Comparison of ENCODE assay signal across 1 cellular context in the genomic region with DNA sequence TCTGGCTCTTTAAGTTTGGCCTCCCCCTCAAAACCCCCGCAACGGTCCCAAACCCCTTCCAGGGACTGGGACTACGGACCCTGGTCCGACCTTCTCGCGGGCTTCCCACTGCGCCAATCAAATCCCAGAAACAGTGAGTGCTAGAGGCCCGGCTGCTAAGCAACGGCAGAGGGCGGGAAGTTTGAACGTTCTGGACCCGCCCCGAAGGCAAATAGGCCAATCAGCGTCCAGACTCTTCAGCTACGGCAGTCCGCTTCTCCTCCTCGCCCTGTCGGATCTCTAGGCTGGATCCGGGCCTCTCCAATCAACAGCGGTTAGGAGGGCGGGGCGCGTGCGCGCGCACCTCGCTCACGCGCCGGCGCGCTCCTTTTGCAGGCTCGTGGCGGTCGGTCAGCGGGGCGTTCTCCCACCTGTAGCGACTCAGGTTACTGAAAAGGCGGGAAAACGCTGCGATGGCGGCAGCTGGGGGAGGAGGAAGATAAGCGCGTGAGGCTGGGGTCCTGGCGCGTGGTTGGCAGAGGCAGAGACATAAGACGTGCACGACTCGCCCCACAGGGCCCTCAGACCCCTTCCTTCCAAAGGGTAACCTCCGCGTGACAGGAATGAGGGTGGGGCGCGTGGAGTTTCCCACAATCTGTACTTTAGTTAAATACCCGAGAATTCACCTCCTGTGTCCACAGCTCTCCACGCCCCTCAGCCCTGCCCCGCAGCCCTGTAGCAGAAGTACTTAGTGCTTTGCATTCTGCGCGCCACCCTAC.
A peak's percentile ranks its signal among the peaks of the same experiment; 100 is the strongest.
TF ChIP-seq lines count a peak whose summit lies in the region.

Gene MSH5, plus strand, starts transcription at position 367 of the 758 bp plus-strand sequence. CDS start 462 bp downstream, outside the sequence.

TF ChIP-seq in HepG2, 621 proteins besides CTCF, POLR2A, EP300 and RAD21 (continued from another document and continues in another):
- TF ChIP-seq ZNF142 (CRISPR knock-in tag; IDR thresholded peaks at IDR 0.05), result peak; percentile 81
- peak; percentile 84; the same call in 1 of the 2 replicates for TF ChIP-seq WIZ (CRISPR knock-in tag; IDR thresholded peaks at IDR 0.05)
- no peak for TF ChIP-seq SMARCC2 (IDR thresholded peaks at IDR 0.05)
- peak; percentile 67 for TF ChIP-seq POGZ (CRISPR knock-in tag; IDR thresholded peaks at IDR 0.05)
- peak; percentile 46; the same call in 1 of the 2 replicates for TF ChIP-seq MZF1 (CRISPR knock-in tag; IDR thresholded peaks at IDR 0.05; ENCODE audit: borderline replicate concordance)
- peak; percentile 47; the same call in 1 of the 2 replicates for TF ChIP-seq CBFB (CRISPR knock-in tag; IDR thresholded peaks at IDR 0.05)
- peak; percentile 39; the same call in 1 of the 2 replicates for TF ChIP-seq PHF20 (CRISPR knock-in tag; IDR thresholded peaks at IDR 0.05)
- TF ChIP-seq BORCS8-MEF2B (CRISPR knock-in tag; IDR thresholded peaks at IDR 0.05), result peak; percentile 99
- peak; percentile 99 for TF ChIP-seq SMYD3 (CRISPR knock-in tag; IDR thresholded peaks at IDR 0.05)
- TF ChIP-seq, protein P1, sequence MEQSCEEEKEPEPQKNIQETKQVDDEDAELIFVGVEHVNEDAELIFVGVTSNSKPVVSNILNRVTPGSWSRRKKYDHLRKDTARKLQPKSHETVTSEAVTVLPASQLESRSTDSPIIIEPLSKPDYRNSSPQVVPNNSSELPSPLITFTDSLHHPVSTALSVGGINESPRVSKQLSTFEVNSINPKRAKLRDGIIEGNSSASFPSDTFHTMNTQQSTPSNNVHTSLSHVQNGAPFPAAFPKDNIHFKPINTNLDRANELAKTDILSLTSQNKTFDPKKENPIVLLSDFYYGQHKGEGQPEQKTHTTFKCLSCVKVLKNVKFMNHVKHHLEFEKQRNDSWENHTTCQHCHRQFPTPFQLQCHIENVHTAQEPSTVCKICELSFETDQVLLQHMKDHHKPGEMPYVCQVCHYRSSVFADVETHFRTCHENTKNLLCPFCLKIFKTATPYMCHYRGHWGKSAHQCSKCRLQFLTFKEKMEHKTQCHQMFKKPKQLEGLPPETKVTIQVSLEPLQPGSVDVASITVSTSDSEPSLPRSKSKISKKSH (CRISPR knock-in tag; IDR thresholded peaks at IDR 0.05; ENCODE audit: borderline replicate concordance), result peak; percentile 99
- peak; percentile 99 for TF ChIP-seq ZNF547 (CRISPR knock-in tag; IDR thresholded peaks at IDR 0.05)
- peak; percentile 9; the same call in 1 of the 2 replicates for TF ChIP-seq MIER2 (CRISPR knock-in tag; IDR thresholded peaks at IDR 0.05)
- TF ChIP-seq, protein P2, sequence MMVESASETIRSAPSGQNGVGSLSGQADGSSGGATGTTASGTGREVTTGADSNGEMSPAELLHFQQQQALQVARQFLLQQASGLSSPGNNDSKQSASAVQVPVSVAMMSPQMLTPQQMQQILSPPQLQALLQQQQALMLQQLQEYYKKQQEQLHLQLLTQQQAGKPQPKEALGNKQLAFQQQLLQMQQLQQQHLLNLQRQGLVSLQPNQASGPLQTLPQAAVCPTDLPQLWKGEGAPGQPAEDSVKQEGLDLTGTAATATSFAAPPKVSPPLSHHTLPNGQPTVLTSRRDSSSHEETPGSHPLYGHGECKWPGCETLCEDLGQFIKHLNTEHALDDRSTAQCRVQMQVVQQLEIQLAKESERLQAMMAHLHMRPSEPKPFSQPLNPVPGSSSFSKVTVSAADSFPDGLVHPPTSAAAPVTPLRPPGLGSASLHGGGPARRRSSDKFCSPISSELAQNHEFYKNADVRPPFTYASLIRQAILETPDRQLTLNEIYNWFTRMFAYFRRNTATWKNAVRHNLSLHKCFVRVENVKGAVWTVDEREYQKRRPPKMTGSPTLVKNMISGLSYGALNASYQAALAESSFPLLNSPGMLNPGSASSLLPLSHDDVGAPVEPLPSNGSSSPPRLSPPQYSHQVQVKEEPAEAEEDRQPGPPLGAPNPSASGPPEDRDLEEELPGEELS (CRISPR knock-in tag; IDR thresholded peaks at IDR 0.05), result peak; percentile 82
- peak; percentile 98; the same call in 1 of the 2 replicates for TF ChIP-seq PAX8 (CRISPR knock-in tag; IDR thresholded peaks at IDR 0.05; ENCODE audit: borderline replicate concordance)
- TF ChIP-seq MXD3 (CRISPR knock-in tag; IDR thresholded peaks at IDR 0.05), result peak; percentile 99
- no peak for TF ChIP-seq HNRNPL (IDR thresholded peaks at IDR 0.05; ENCODE audit: low read depth, low read length)
- no peak for TF ChIP-seq ZBTB1 (CRISPR knock-in tag; IDR thresholded peaks at IDR 0.05; ENCODE audit: borderline replicate concordance)
- TF ChIP-seq HMG20B (CRISPR knock-in tag; conservative IDR thresholded peaks at IDR 0.05), result no peak
- TF ChIP-seq, protein P3, sequence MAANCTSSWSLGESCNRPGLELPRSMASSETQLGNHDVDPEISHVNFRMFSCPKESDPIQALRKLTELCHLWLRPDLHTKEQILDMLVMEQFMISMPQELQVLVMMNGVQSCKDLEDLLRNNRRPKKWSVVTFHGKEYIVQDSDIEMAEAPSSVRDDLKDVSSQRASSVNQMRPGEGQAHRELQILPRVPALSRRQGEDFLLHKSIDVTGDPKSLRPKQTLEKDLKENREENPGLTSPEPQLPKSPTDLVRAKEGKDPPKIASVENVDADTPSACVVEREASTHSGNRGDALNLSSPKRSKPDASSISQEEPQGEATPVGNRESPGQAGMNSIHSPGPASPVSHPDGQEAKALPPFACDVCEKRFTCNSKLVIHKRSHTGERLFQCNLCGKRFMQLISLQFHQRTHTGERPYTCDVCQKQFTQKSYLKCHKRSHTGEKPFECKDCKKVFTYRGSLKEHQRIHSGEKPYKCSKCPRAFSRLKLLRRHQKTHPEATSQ (CRISPR knock-in tag; IDR thresholded peaks at IDR 0.05; ENCODE audit: borderline replicate concordance), result peak; percentile 98
- TF ChIP-seq ZNF780A (CRISPR knock-in tag; IDR thresholded peaks at IDR 0.05), result no peak; the same call in 1 of the 2 replicates
- TF ChIP-seq ZNF143 (CRISPR knock-in tag; IDR thresholded peaks at IDR 0.05), result no peak; the same call in none of the 2 replicates
- TF ChIP-seq, protein P4, sequence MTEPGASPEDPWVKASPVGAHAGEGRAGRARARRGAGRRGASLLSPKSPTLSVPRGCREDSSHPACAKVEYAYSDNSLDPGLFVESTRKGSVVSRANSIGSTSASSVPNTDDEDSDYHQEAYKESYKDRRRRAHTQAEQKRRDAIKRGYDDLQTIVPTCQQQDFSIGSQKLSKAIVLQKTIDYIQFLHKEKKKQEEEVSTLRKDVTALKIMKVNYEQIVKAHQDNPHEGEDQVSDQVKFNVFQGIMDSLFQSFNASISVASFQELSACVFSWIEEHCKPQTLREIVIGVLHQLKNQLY (CRISPR knock-in tag; IDR thresholded peaks at IDR 0.05), result peak; percentile 77
- peak; percentile 95; the same call in 1 of the 2 replicates for TF ChIP-seq ZNF136 (CRISPR knock-in tag; IDR thresholded peaks at IDR 0.05; ENCODE audit: low read depth)
- TF ChIP-seq NPAS2 (CRISPR knock-in tag; IDR thresholded peaks at IDR 0.05; ENCODE audit: borderline replicate concordance), result no peak
- TF ChIP-seq CREM (IDR thresholded peaks at IDR 0.05), result peak; percentile 52
- no peak for TF ChIP-seq CREM (CRISPR knock-in tag; IDR thresholded peaks at IDR 0.05)
- peak; percentile 74; the same call in 1 of the 2 replicates for TF ChIP-seq GATAD1 (CRISPR knock-in tag; IDR thresholded peaks at IDR 0.05)
- no peak for TF ChIP-seq HNRNPH1 (optimal IDR thresholded peaks at IDR 0.05; ENCODE audit: low read depth, low read length)
- TF ChIP-seq, protein P5, sequence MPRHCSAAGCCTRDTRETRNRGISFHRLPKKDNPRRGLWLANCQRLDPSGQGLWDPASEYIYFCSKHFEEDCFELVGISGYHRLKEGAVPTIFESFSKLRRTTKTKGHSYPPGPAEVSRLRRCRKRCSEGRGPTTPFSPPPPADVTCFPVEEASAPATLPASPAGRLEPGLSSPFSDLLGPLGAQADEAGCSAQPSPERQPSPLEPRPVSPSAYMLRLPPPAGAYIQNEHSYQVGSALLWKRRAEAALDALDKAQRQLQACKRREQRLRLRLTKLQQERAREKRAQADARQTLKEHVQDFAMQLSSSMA (CRISPR knock-in tag; IDR thresholded peaks at IDR 0.05), result peak; percentile 73; the same call in 1 of the 2 replicates
- no peak; the same call in 1 of the 2 replicates for TF ChIP-seq ZNF788 (CRISPR knock-in tag; IDR thresholded peaks at IDR 0.05; ENCODE audit: borderline replicate concordance)
- TF ChIP-seq XBP1 (CRISPR knock-in tag; IDR thresholded peaks at IDR 0.05), result 0 out of 2 replicates have a peak, but pooled peaks have one; percentile 20
- TF ChIP-seq ZNF256 (CRISPR knock-in tag; conservative IDR thresholded peaks at IDR 0.05), result peak; percentile 94
- peak; percentile 97 for TF ChIP-seq ZNF704 (CRISPR knock-in tag; IDR thresholded peaks at IDR 0.05; ENCODE audit: borderline replicate concordance)
- no peak for TF ChIP-seq RELA (CRISPR knock-in tag; IDR thresholded peaks at IDR 0.05)
- peak; percentile 97 for TF ChIP-seq ZNF124 (CRISPR knock-in tag; IDR thresholded peaks at IDR 0.05)
- TF ChIP-seq BCLAF1 (IDR thresholded peaks at IDR 0.05), result no peak
- TF ChIP-seq ATAD3A (CRISPR knock-in tag; IDR thresholded peaks at IDR 0.05), result peak; percentile 87; the same call in 1 of the 2 replicates
- TF ChIP-seq ZNF75D (CRISPR knock-in tag; IDR thresholded peaks at IDR 0.05; ENCODE audit: borderline replicate concordance), result peak; percentile 90; the same call in 1 of the 2 replicates
- peak; percentile 92 for TF ChIP-seq SIX4 (CRISPR knock-in tag; IDR thresholded peaks at IDR 0.05)
- peak; percentile 73; the same call in 1 of the 2 replicates for TF ChIP-seq ZSCAN12 (CRISPR knock-in tag; IDR thresholded peaks at IDR 0.05)
- no peak for TF ChIP-seq FOXA1 (IDR thresholded peaks at IDR 0.05)
- TF ChIP-seq FOXA1 (CRISPR knock-in tag; IDR thresholded peaks at IDR 0.05), result peak; percentile 54
- TF ChIP-seq ZNF720 (CRISPR knock-in tag; IDR thresholded peaks at IDR 0.05), result no peak
